Comparison of ENCODE assay signal across 10 cellular contexts in genomic region chr5:95841914-95842812, GRCh38. TPM values are rescaled to one million over a fixed set of nuclear protein-coding genes. Genes with fewer than 3 reads are reported as not detected.
DNase-seq lines count a peak whose midpoint lies in the region; ATAC-seq and TF ChIP-seq lines count a peak whose summit lies in the region.
"Had no signal": no experiment of that assay in that cellular context is flagged by ENCODE, and none has a peak within 500 bp of the region (broad histone marks: within the 10 kb centered on the region; RNA-seq: fewer than 3 reads in every experiment).

No MANE protein-coding gene starts in this region.

- no peaks in the 10 kb centered on the region for H3K36me3 ChIP-seq in gastroesophageal sphincter
- no peaks in the 10 kb centered on the region for H3K36me3 ChIP-seq in sigmoid colon

- H3K4me1 ChIP-seq in gastroesophageal sphincter = peaks cover 0 to 15% (median 3%) of the 10 kb centered on the region in 3 donors
- no peaks in the 10 kb centered on the region for H3K4me1 ChIP-seq in sigmoid colon

- in situ Hi-C loops in Caki2 (cut with HindIII; ENCODE audit: low pct_unique_long_range_greater_than_20kb, low sequenced_read_pairs) = no loop called here

- H3K27me3 ChIP-seq in gastroesophageal sphincter (no peaks in the 10 kb centered on the region), sigmoid colon (no peaks in the 10 kb centered on the region)

- no peaks in the 10 kb centered on the region for H3K9me3 ChIP-seq in gastroesophageal sphincter
- no peaks in the 10 kb centered on the region for H3K9me3 ChIP-seq in sigmoid colon

- TF ChIP-seq EP300 in gastroesophageal sphincter (IDR thresholded peaks at IDR 0.05) (no peak), sigmoid colon (IDR thresholded peaks at IDR 0.05) (peak in 2 of 4 donors; percentile 17 to 30)

- DNase-seq in Caki2 (ENCODE audit: low read depth) (peak; percentile 29), UCSD-AML1 (lab: John Stamatoyannopoulos, UW; ENCODE audit: unreplicated experiment) (peak; percentile 13), sigmoid colon (peak; percentile 89), putamen (ENCODE audit: low spot score) (no peak)
- DNase-seq: NCI-H2227 treated with DMSO at 0.1 percent for 48 hours, retina had no signal

- 83 to 98% methylated on average over 5 to 7 of the region's 8 CpGs for WGBS in gastroesophageal sphincter (ENCODE audit: low coverage in 1 of 2), 2 donors
- WGBS in sigmoid colon, 2 donors = 66 to 84% methylated on average over 8 of the region's 8 CpGs

- H3K4me3 ChIP-seq in gastroesophageal sphincter = no peak overlapping the region
- no peak overlapping the region for H3K4me3 ChIP-seq in sigmoid colon

- H3K27ac ChIP-seq in gastroesophageal sphincter = peak overlapping the region in 3 of 4 donors; percentile 55 to 63 (median 60)
- H3K27ac ChIP-seq in sigmoid colon = peak overlapping the region; percentile 20 to 59 (median 40)

- TF ChIP-seq CTCF in gastroesophageal sphincter (IDR thresholded peaks at IDR 0.05) (no peak), sigmoid colon (IDR thresholded peaks at IDR 0.05) (no peak)

- intact Hi-C loops in sigmoid colon (cut with DNase I) = loop anchor here (10.0 kb wide), 1 partner anchor 287 kb away; the partner anchor contains the start of genes ARSK and SKIC3

- TF ChIP-seq POLR2A in gastroesophageal sphincter (IDR thresholded peaks at IDR 0.05) (no peak), sigmoid colon (IDR thresholded peaks at IDR 0.05) (no peak)

- peak; percentile 95 for ATAC-seq in gastroesophageal sphincter
- ATAC-seq in HG02885 (IDR thresholded peaks at IDR 0.05; ENCODE audit: poor library complexity, unreplicated experiment) = no peak
- ATAC-seq in HG03354 (IDR thresholded peaks at IDR 0.05; ENCODE audit: poor library complexity, severe bottlenecking, unreplicated experiment) = no peak
- ATAC-seq in HG03565 (IDR thresholded peaks at IDR 0.05; ENCODE audit: unreplicated experiment) = no peak

RNA-seq across cellular contexts. Expression of gene GLRX, which starts 19.6 kb away (rescaled TPM):
- 30.2 and 53.4 TPM in 2 replicates for total RNA-seq in Caki2 (2014; rRNA removed; shearing (Covaris generic); ENCODE audit: low replicate concordance)
- total RNA-seq in gastroesophageal sphincter (10 to 100 TPM; 20.2 to 65.3 (median 41.3) TPM), sigmoid colon (10 to 100 TPM; 30.2 to 43.2 (median 42.8) TPM)
- polyA plus RNA-seq in sigmoid colon = 100 to 1,000 TPM; 220 to 409 (median 261) TPM
